In the genomic region with DNA sequence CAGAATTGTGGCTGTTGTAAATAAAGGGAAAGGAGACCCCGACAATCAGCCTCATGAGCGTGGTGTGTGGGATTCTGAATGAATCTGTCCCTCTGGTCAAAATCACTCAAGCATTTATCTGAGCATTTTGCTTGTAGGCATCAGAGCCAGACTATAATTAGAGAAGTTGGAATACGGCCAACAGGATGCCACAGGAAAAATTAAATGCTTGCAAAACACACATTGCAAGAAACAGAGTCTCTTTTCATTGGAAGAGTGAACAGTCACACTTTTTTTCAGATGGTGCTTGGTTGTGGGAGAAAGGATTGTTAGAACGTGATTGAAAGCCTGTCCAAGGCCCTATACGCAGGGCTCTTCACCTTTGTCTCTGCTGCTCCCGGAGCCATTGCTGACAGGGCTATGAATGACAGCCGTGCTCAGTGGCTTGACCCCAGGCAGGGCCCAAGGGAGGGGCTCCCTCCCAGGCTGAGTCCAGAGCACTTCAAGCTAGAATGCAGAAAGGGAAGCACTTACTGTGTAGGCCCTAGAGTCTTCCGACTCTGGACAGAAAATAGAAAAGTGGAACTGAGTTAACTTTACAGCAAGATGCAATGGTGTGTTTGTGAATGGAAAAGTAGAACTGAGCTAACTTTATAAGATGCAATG, we compare ENCODE assay signal across 1 cellular context.
TF ChIP-seq lines count a peak whose summit lies in the region.

No MANE protein-coding gene starts in this region.

TF ChIP-seq in SK-N-SH, 30 proteins besides CTCF, POLR2A, EP300 and RAD21 (continued from another document):
- peak; percentile 73 for TF ChIP-seq GATA2 (CRISPR knock-in tag; IDR thresholded peaks at IDR 0.05)
- TF ChIP-seq RCOR1 (IDR thresholded peaks at IDR 0.05; ENCODE audit: low read length): peak; percentile 79
- TF ChIP-seq JUND (IDR thresholded peaks at IDR 0.05): no peak
- peak; percentile 34; the same call in 1 of the 2 replicates for TF ChIP-seq FOXJ3 (CRISPR knock-in tag; IDR thresholded peaks at IDR 0.05)
